Comparison of ENCODE assay signal across 25 cellular contexts in the genomic region with DNA sequence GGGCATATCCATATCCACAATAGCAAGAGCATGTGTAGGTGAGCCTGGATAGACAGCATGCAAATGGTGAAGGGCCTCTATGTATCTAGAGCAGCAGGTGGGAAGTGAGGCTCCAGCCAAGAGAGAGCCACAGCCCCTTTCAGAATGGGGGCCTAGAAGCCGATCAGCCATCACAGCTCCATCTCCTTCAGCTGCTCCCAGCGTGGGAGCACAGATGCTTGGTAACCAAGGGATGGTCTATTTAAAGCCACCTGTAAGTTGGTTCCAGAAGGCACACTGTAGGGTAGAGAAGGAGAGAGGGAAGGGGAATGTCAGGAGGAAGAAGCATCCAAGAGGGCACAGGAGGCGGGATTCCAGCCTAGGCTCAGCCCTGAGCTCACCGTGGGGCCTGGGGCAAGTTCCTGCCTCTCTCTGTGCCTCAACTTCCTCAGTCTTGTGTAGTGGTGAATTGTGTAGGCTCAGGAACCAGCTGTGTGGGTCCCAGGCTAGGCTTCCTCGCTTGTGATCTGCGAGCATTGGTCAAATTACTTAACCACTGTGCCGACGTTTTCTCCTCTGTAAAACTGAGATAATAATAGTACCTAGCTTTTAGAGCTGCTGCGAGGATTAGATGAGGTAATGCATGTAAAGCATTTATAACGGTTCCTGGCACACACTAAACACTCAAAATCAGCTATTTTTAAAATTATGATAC.
"Had no signal": no experiment of that assay in that cellular context is flagged by ENCODE, and none has a peak within 500 bp of the region (broad histone marks: within the 10 kb centered on the region; RNA-seq: fewer than 3 reads in every experiment).

No MANE protein-coding gene starts in this region.

- H3K4me1 ChIP-seq: body of pancreas, Peyer's patch, SJCRH30 had no signal

- H3K9me3 ChIP-seq: body of pancreas, Peyer's patch, SK-N-SH had no signal

- H3K4me3 Mint-ChIP-seq: activated CD4-positive, alpha-beta memory T cell treated with anti-CD3 and anti-CD28 coated beads, Interleukin-2, amount 10 ng/mL, durations not matched to agents 7 days and 5 days; activated CD4-positive, alpha-beta T cell treated with anti-CD3 and anti-CD28 coated beads, Interleukin-2, amount 10 ng/mL, durations not matched to agents 7 days and 5 days; activated naive CD4-positive, alpha-beta T cell treated with anti-CD3 and anti-CD28 coated beads for 36 hours; activated naive CD8-positive, alpha-beta T cell; activated T-helper 17 cell treated with anti-CD3 and anti-CD28 coated beads, Interleukin-2, amount 50 U/mL, for 72 hours had no signal

- H3K27ac ChIP-seq: body of pancreas, Peyer's patch, RWPE1, SJCRH30, VCaP had no signal

- H3K27me3 ChIP-seq: body of pancreas, Peyer's patch, SJCRH30 had no signal

- H3K4me3 ChIP-seq: body of pancreas, Peyer's patch, SJCRH30 had no signal

- H3K9ac ChIP-seq: SK-N-SH had no signal

- H3K36me3 ChIP-seq: Peyer's patch, SJCRH30 had no signal

- H3K9me3 Mint-ChIP-seq: activated CD4-positive, alpha-beta memory T cell treated with anti-CD3 and anti-CD28 coated beads, Interleukin-2, amount 10 ng/mL, durations not matched to agents 7 days and 5 days; activated CD4-positive, alpha-beta T cell treated with anti-CD3 and anti-CD28 coated beads, Interleukin-2, amount 10 ng/mL, durations not matched to agents 7 days and 5 days; activated naive CD4-positive, alpha-beta T cell treated with anti-CD3 and anti-CD28 coated beads for 36 hours had no signal

- H3K27ac Mint-ChIP-seq: activated CD4-positive, alpha-beta memory T cell treated with anti-CD3 and anti-CD28 coated beads, Interleukin-2, amount 10 ng/mL, durations not matched to agents 7 days and 5 days; activated CD4-positive, alpha-beta T cell treated with anti-CD3 and anti-CD28 coated beads, Interleukin-2, amount 10 ng/mL, durations not matched to agents 7 days and 5 days; activated naive CD4-positive, alpha-beta T cell treated with anti-CD3 and anti-CD28 coated beads for 36 hours; activated naive CD8-positive, alpha-beta T cell; activated T-helper 17 cell treated with anti-CD3 and anti-CD28 coated beads, Interleukin-2, amount 50 U/mL, for 72 hours had no signal

- ATAC-seq: activated T-helper 17 cell treated with anti-CD3 and anti-CD28 coated beads, Interleukin-2, amount 50 U/mL, for 72 hours; body of pancreas had no signal

- DNase-seq: activated CD4-positive, alpha-beta memory T cell treated with anti-CD3 and anti-CD28 coated beads, Interleukin-2, amount 10 ng/mL, durations not matched to agents 7 days and 5 days; activated CD4-positive, alpha-beta T cell treated with anti-CD3 and anti-CD28 coated beads, Interleukin-2, amount 10 ng/mL, durations not matched to agents 7 days and 5 days; activated CD4-positive, CD25-positive, alpha-beta regulatory T cell; activated gamma-delta T cell; activated naive CD4-positive, alpha-beta T cell treated with anti-CD3 and anti-CD28 coated beads for 36 hours; activated T-cell treated with anti-CD3 and anti-CD28 coated beads for 4 hours; activated T-cell treated with anti-CD3 and anti-CD28 coated beads, Interleukin-2, amount 50 U/mL, for 48 hours; body of pancreas; Kasumi-1; KBM-7; NCI-H1092; NCI-H1417; NCI-H1694 treated with DMSO at 0.1 percent for 48 hours; NCI-H2081; NCI-H446; NCI-H524; Peyer's patch; Right ventricle myocardium superior; SJCRH30; SK-N-SH; T-helper 1 cell had no signal

- H3K4me2 ChIP-seq: SK-N-SH had no signal

- H3K4me1 Mint-ChIP-seq: activated CD4-positive, alpha-beta memory T cell treated with anti-CD3 and anti-CD28 coated beads, Interleukin-2, amount 10 ng/mL, durations not matched to agents 7 days and 5 days; activated CD4-positive, alpha-beta T cell treated with anti-CD3 and anti-CD28 coated beads, Interleukin-2, amount 10 ng/mL, durations not matched to agents 7 days and 5 days; activated T-helper 17 cell treated with anti-CD3 and anti-CD28 coated beads, Interleukin-2, amount 50 U/mL, for 72 hours had no signal

- H3K36me3 Mint-ChIP-seq: activated naive CD8-positive, alpha-beta T cell had no signal
